In genomic region chr16:2090819-2091721, GRCh38 we compare ENCODE assay signal across 9 cellular contexts. TPM values are rescaled to one million over a fixed set of nuclear protein-coding genes. Genes with fewer than 3 reads are reported as not detected.
DNase-seq lines count a peak whose midpoint lies in the region; ATAC-seq and TF ChIP-seq lines count a peak whose summit lies in the region.
"Had no signal": no experiment of that assay in that cellular context is flagged by ENCODE, and none has a peak within 500 bp of the region (broad histone marks: within the 10 kb centered on the region; RNA-seq: fewer than 3 reads in every experiment).

No MANE protein-coding gene starts in this region.

- H3K4me3 ChIP-seq in PC-9: peak overlapping the region; percentile 45; the same call in 1 of the 2 replicates
- H3K4me3 ChIP-seq: SK-N-MC had no signal

- H3K36me3 Mint-ChIP-seq in neural crest cell (ENCODE audit: low read depth): no peaks in the 10 kb centered on the region

- no peaks in the 10 kb centered on the region for H3K27me3 ChIP-seq in PC-9 (ENCODE audit: insufficient read depth, low read depth)

- H3K4me2 ChIP-seq in PC-9: peak overlapping the region; percentile 73

- no peaks in the 10 kb centered on the region for H3K79me2 ChIP-seq in PC-9 (ENCODE audit: low read depth)

- H3K4me3 Mint-ChIP-seq in neural crest cell: no peak overlapping the region

- no peak overlapping the region for H3K27ac Mint-ChIP-seq in neural crest cell (ENCODE audit: unreplicated experiment)

- no peaks in the 10 kb centered on the region for H3K9me3 ChIP-seq in PC-9 (ENCODE audit: insufficient read depth, low read depth)

- H3K36me3 ChIP-seq in PC-9 (ENCODE audit: low read depth): no peaks in the 10 kb centered on the region

- intact Hi-C loops in PC-9 (cut with micrococcal nuclease; ENCODE audit: unreplicated experiment): loop anchor here (2.0 to 5.0 kb wide), 3 partner anchors 56 to 131 kb away; partner anchors contain the start of genes E4F1 and RAB26

- CTCF ChIA-PET in PC-9 (lab: Charles Lee): interaction anchor here (0.6 to 1.1 kb wide), 7 partner anchors 34 to 135 kb away, joined by 3 to 6 read pairs (median 4); no protein-coding TSS in a partner anchor

- DNase-seq in DMS153 (lab: John Stamatoyannopoulos, UW) (peak; percentile 81), PC-9 (peak; percentile 62 to 98), fibroblast of the conjunctiva (ENCODE audit: low read depth) (peak; percentile 39), neural crest cell (ENCODE audit: low read depth, low spot score) (peak; percentile 72), NCI-H82 (lab: John Stamatoyannopoulos, UW) (no peak), NCI-H226 (no peak)
- DNase-seq in NK-92 treated with Interleukin-12 subunit alpha and Interleukin-12 subunit beta, amount 100 ng/mL, for 24 hours (lab: John Stamatoyannopoulos, UW): no peak

- H3K4me1 Mint-ChIP-seq in neural crest cell: peaks cover 8% of the 10 kb centered on the region

- H3K27ac ChIP-seq in PC-9: no peak overlapping the region
- H3K27ac ChIP-seq: SK-N-MC had no signal

- POLR2A ChIA-PET in PC-9 (lab: Charles Lee; ENCODE audit: unreplicated experiment): interaction anchor here (0.6 to 1.7 kb wide), 4 partner anchors 64 to 821 kb away, joined by 7 to 11 read pairs (median 9); partner anchors contain the start of gene TRAF7

- H3K27me3 Mint-ChIP-seq in neural crest cell (ENCODE audit: low read depth): no peaks in the 10 kb centered on the region

- BruUV-seq in PC-9 (replicated peaks; lab: Mats Ljungman, UMichigan): no TSS peak

- no peaks in the 10 kb centered on the region for H3K9me3 Mint-ChIP-seq in neural crest cell

- no peak overlapping the region for H2AFZ ChIP-seq in PC-9

- no peaks in the 10 kb centered on the region for H3K9me2 ChIP-seq in PC-9 (ENCODE audit: insufficient read depth)

- ATAC-seq in GM18858 (IDR thresholded peaks at IDR 0.05; ENCODE audit: unreplicated experiment): no peak

- peak; percentile 55; the same call in 1 of the 2 replicates for TF ChIP-seq CTCF in PC-9 (conservative IDR thresholded peaks at IDR 0.05)
- peak; percentile 52 for TF ChIP-seq CTCF in neural crest cell (conservative IDR thresholded peaks at IDR 0.05)

- peaks cover 13% of the 10 kb centered on the region; the same call in 1 of the 2 replicates for H3F3A ChIP-seq in PC-9 (ENCODE audit: insufficient read depth, low read depth)

- peaks cover 3% of the 10 kb centered on the region; the same call in 1 of the 2 replicates for H4K20me1 ChIP-seq in PC-9 (ENCODE audit: insufficient read depth)

- no peaks in the 10 kb centered on the region; the same call in 1 of the 2 replicates for H3K4me1 ChIP-seq in PC-9 (replicated peaks; ENCODE audit: insufficient read depth)

RNA-seq across cellular contexts. Expression of gene TSC2, which starts 43.3 kb away (rescaled TPM):
- total RNA-seq in PC-9 (2021) (166 and 170 TPM in 2 replicates), neural crest cell (175 and 180 TPM in 2 replicates)

RNA-seq across cellular contexts. Expression of gene NTHL1, which starts 43.4 kb away (rescaled TPM):
- 47.3 and 66.6 TPM in 2 replicates for total RNA-seq in PC-9 (2021)
- total RNA-seq in neural crest cell: 50.7 and 51.9 TPM in 2 replicates

RNA-seq across cellular contexts. Expression of gene PKD1, which starts 44.6 kb away (rescaled TPM):
- total RNA-seq in PC-9 (2021) (91.5 and 105 TPM in 2 replicates), neural crest cell (108 and 115 TPM in 2 replicates)

RNA-seq across cellular contexts. Expression of gene RAB26, which starts 57.4 kb away (rescaled TPM):
- 29.5 and 31.3 TPM in 2 replicates for total RNA-seq in PC-9 (2021)
- 0.64 and 0.98 TPM in 2 replicates for total RNA-seq in neural crest cell

Comparison
In these comparisons a context has a peak if more than half of its experiments do, and no peak if none do; other contexts are left out.
1. DNase-seq: peak in DMS153 (single experiment), PC-9 (2 of 2), fibroblast of the conjunctiva (single experiment) and neural crest cell (single experiment); none in NK-92 treated with Interleukin-12 subunit alpha and Interleukin-12 subunit beta, amount 100 ng/mL, for 24 hours (single experiment), NCI-H82 (single experiment) and NCI-H226 (single experiment).